ENCODE assay signal across 22 cellular contexts in the genomic region with DNA sequence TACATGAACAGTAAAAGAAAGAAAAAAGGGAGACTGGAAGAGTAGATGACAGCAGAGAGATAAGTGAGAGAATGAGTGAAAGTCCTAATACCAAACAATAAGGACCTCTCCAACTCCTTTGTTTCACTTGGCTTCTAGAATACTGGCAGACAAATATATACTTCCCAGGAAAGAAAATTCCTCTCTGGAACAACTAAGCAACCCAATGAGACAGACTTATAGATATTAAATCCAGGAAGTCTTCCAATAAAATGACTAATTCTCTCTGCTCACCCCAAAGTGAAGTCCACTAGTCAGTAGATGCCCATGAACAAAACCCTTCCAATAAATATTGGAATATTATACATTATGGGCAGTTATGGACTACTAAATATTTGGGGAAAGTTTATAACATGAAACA.
"Had no signal": no experiment of that assay in that cellular context is flagged by ENCODE, and none has a peak within 500 bp of the region (broad histone marks: within the 10 kb centered on the region; RNA-seq: fewer than 3 reads in every experiment).

No MANE protein-coding gene starts in this region.

- H3K4me1 ChIP-seq: upper lobe of left lung had no signal

- H3K36me3 Mint-ChIP-seq: stimulated activated memory B cell treated with anti-CD40 and anti-IgM and Interleukin-4, amounts not matched to agents 10 μg/mL and 1 μg/mL and 100 μg/mL, for 72 hours had no signal

- H3K27ac Mint-ChIP-seq: stimulated activated memory B cell treated with anti-CD40 and anti-IgM and Interleukin-4, amounts not matched to agents 10 μg/mL and 1 μg/mL and 100 μg/mL, for 72 hours had no signal

- H3K27me3 ChIP-seq: ascending aorta, esophagus muscularis mucosa, gastrocnemius medialis, heart left ventricle, upper lobe of left lung had no signal

- H3K4me1 Mint-ChIP-seq: stimulated activated memory B cell treated with anti-CD40 and anti-IgM and Interleukin-4, amounts not matched to agents 10 μg/mL and 1 μg/mL and 100 μg/mL, for 72 hours had no signal

- H3K9me3 ChIP-seq: ascending aorta, gastrocnemius medialis, thoracic aorta, upper lobe of left lung had no signal

- H3K4me3 ChIP-seq: ascending aorta, esophagus muscularis mucosa, gastrocnemius medialis, heart left ventricle, thoracic aorta, upper lobe of left lung had no signal

- FAIRE-seq: bronchial epithelial cell, kidney had no signal

- H3K9me3 Mint-ChIP-seq: stimulated activated memory B cell treated with anti-CD40 and anti-IgM and Interleukin-4, amounts not matched to agents 10 μg/mL and 1 μg/mL and 100 μg/mL, for 72 hours had no signal

- H3K27ac ChIP-seq: ascending aorta, esophagus muscularis mucosa, heart left ventricle, thoracic aorta, upper lobe of left lung had no signal

- ATAC-seq: gastrocnemius medialis; heart left ventricle; left lobe of liver; sciatic nerve; stimulated activated memory B cell treated with anti-CD40 and anti-IgM and Interleukin-4, amounts not matched to agents 10 μg/mL and 1 μg/mL and 100 μg/mL, for 72 hours had no signal

- H3K36me3 ChIP-seq: ascending aorta, esophagus muscularis mucosa, gastrocnemius medialis, heart left ventricle, thoracic aorta had no signal

- H3K4me3 Mint-ChIP-seq: nephron; stimulated activated memory B cell treated with anti-CD40 and anti-IgM and Interleukin-4, amounts not matched to agents 10 μg/mL and 1 μg/mL and 100 μg/mL, for 72 hours had no signal

- DNase-seq: activated CD4-positive, alpha-beta T cell treated with anti-CD3 and anti-CD28 coated beads, Interleukin-2, amount 50 U/mL, for 1 hour; activated CD8-positive, alpha-beta memory T cell treated with anti-CD3 and anti-CD28 coated beads for 24 hours; activated CD8-positive, alpha-beta memory T cell treated with anti-CD3 and anti-CD28 coated beads, Interleukin-2, amount 50 U/mL, for 48 hours; activated effector memory CD4-positive, alpha-beta T cell treated with Interleukin-2 at 50 U/mL for 16 hours; activated naive CD4-positive, alpha-beta T cell treated with anti-CD3 and anti-CD28 coated beads, Interleukin-2, amount 50 U/mL, for 16 hours; activated T-cell treated with anti-CD3 and anti-CD28 coated beads, Interleukin-2, amount 50 U/mL, for 48 hours; cerebellar nuclear complex; effector CD8-positive, alpha-beta T cell; gastrocnemius medialis; heart left ventricle; kidney; midbrain; stimulated activated CD4-positive, alpha-beta T cell treated with anti-CD3 and anti-CD28 coated beads, Interleukin-4, amount 100 ng/mL, for 4 hours had no signal
